ENCODE assay signal across 9 cellular contexts in the genomic region with DNA sequence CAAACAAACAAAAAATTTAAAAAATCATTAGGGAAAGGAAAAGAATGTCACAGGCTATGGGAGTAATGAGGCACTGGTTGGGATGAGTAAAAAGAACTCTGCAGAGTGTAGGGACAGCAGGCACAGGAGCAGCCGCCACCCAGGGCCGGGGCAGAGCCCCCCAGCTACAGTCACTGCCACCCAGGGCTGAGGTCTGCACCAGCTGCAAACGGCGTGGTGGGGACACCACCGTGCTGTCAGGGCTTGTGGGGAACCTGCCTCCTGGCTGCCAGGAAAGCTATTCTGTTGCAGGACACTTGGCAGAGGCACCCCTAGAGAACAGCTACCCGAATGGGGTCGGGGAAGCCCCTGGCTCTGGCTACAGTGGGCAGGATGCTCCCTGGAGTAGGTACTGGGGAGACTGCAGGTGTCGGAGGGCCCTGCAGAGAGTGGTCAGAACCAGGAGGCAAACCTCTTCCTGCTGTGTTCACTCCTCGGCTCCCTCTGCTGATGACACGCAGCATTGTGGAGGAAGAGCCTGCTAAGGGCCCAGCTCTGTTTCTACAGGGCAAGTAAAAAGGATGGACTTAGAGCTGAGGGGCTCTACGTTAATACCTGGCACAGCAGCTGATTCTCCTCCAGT. TPM values are rescaled to one million over a fixed set of nuclear protein-coding genes. Genes with fewer than 3 reads are reported as not detected.
DNase-seq lines count a peak whose midpoint lies in the region; ATAC-seq and TF ChIP-seq lines count a peak whose summit lies in the region.
"Had no signal": no experiment of that assay in that cellular context is flagged by ENCODE, and none has a peak within 500 bp of the region (broad histone marks: within the 10 kb centered on the region; RNA-seq: fewer than 3 reads in every experiment).

No MANE protein-coding gene starts in this region.

- no peaks in the 10 kb centered on the region for H3F3A ChIP-seq in neural cell (ENCODE audit: insufficient read depth, low read length, poor library complexity, severe bottlenecking)

- no peaks in the 10 kb centered on the region for H4K20me1 ChIP-seq in neural cell (ENCODE audit: insufficient read depth)

- H3K9me3 Mint-ChIP-seq in CD14-positive monocyte, result no peaks in the 10 kb centered on the region
- H3K9me3 Mint-ChIP-seq: naive B cell had no signal

- no peak overlapping the region for H3K4me2 ChIP-seq in neural cell (ENCODE audit: low read length)

- H3K9ac ChIP-seq in NT2/D1 (ENCODE audit: insufficient read length, low read depth), result no peak overlapping the region
- H3K9ac ChIP-seq in neural cell (ENCODE audit: low read length), result no peak overlapping the region

- ATAC-seq in GM19397 (IDR thresholded peaks at IDR 0.05; ENCODE audit: unreplicated experiment), result no peak

- TF ChIP-seq EP300 in neural cell (conservative IDR thresholded peaks at IDR 0.05; ENCODE audit: poor library complexity, severe bottlenecking), result no peak

- peaks cover 0 to 2% (median 0%) of the 10 kb centered on the region in 3 donors for H3K27me3 Mint-ChIP-seq in CD14-positive monocyte (ENCODE audit: low read depth in 3 of 3)
- H3K27me3 Mint-ChIP-seq: naive B cell had no signal

- DNase-seq in CD14-positive monocyte (ENCODE audit: low spot score) (no peak), GM06990 (ENCODE audit: extremely low read depth, insufficient read length) (no peak), NT2/D1 (ENCODE audit: low read depth, low spot score) (peak; percentile 63), dermis blood vessel endothelial cell (peak; percentile 70), NCI-H187 treated with DMSO at 0.1 percent for 48 hours (lab: John Stamatoyannopoulos, UW) (no peak)
- no peak for DNase-seq in central memory CD4-positive, alpha-beta T cell
- DNase-seq: naive B cell had no signal

- H3K4me3 Mint-ChIP-seq in CD14-positive monocyte, result no peak overlapping the region
- H3K4me3 Mint-ChIP-seq: naive B cell had no signal

- intact Hi-C loops in CD14-positive monocyte (cut with micrococcal nuclease), result no loop called here

- H3K9me3 ChIP-seq in NT2/D1 (ENCODE audit: insufficient read depth, low read length) (no peaks in the 10 kb centered on the region), neural cell (ENCODE audit: low read length) (no peaks in the 10 kb centered on the region)

- TF ChIP-seq RAD21 in neural cell (conservative IDR thresholded peaks at IDR 0.05), result peak; percentile 16

- H3K4me1 Mint-ChIP-seq in CD14-positive monocyte, result no peaks in the 10 kb centered on the region
- H3K4me1 Mint-ChIP-seq: naive B cell had no signal

- no peaks in the 10 kb centered on the region for H3K79me2 ChIP-seq in neural cell (replicated peaks; ENCODE audit: insufficient read depth, low read length)

- H3K27ac ChIP-seq in neural cell (ENCODE audit: low read length), result no peak overlapping the region

- no peaks in the 10 kb centered on the region for H3K27me3 ChIP-seq in GM06990 (replicated peaks; ENCODE audit: control insufficient read depth, insufficient read depth, low read length)
- no peaks in the 10 kb centered on the region for H3K27me3 ChIP-seq in NT2/D1 (ENCODE audit: insufficient read depth, insufficient read length)
- no peaks in the 10 kb centered on the region for H3K27me3 ChIP-seq in neural cell (ENCODE audit: insufficient read depth, low read depth, low read length)

- no peak overlapping the region for H2AFZ ChIP-seq in neural cell (ENCODE audit: low read depth, low read length)

- TF ChIP-seq CTCF in CD14-positive monocyte (IDR thresholded peaks at IDR 0.05) (peak; percentile 9), GM06990 (IDR thresholded peaks at IDR 0.05; ENCODE audit: insufficient read depth, low read length, poor library complexity, severe bottlenecking) (peak; percentile 49), neural cell (IDR thresholded peaks at IDR 0.05; ENCODE audit: poor library complexity, severe bottlenecking) (peak; percentile 31)

- H3K36me3 ChIP-seq in GM06990 (ENCODE audit: control insufficient read depth, insufficient read depth, low read length) (peaks cover 4% of the 10 kb centered on the region), NT2/D1 (ENCODE audit: insufficient read depth, insufficient read length, low read length) (peaks cover 22% of the 10 kb centered on the region), neural cell (ENCODE audit: insufficient read depth, low read length) (no peaks in the 10 kb centered on the region)

- H3K9me2 ChIP-seq in neural cell (ENCODE audit: insufficient read depth, low read length), result no peaks in the 10 kb centered on the region

- H3K36me3 Mint-ChIP-seq in CD14-positive monocyte, result peaks cover 2 to 5% of the 10 kb centered on the region in 2 donors
- H3K36me3 Mint-ChIP-seq: naive B cell had no signal

- H3K4me1 ChIP-seq in NT2/D1 (ENCODE audit: insufficient read depth, insufficient read length), result peaks cover 30% of the 10 kb centered on the region

- H3K4me3 ChIP-seq in GM06990 (replicated peaks; ENCODE audit: low read depth, low read length) (no peak overlapping the region), NT2/D1 (ENCODE audit: insufficient read length, low read depth) (no peak overlapping the region), neural cell (ENCODE audit: low read length) (no peak overlapping the region)

- peak overlapping the region in 1 of 7 donors; percentile 39 for H3K27ac Mint-ChIP-seq in CD14-positive monocyte
- H3K27ac Mint-ChIP-seq: naive B cell had no signal

TF ChIP-seq in neural cell, 6 proteins besides CTCF, POLR2A, EP300 and RAD21:
- TF ChIP-seq MXI1 (conservative IDR thresholded peaks at IDR 0.05; ENCODE audit: poor library complexity, severe bottlenecking), result no peak
- TF ChIP-seq SMC3 (conservative IDR thresholded peaks at IDR 0.05; ENCODE audit: poor library complexity), result peak; percentile 43

RNA-seq across cellular contexts. Expression of gene CAPN15, which starts 32.3 kb away (rescaled TPM):
- 1 to 10 TPM; 3.4 to 3.9 TPM for polyA plus RNA-seq in CD14-positive monocyte
- total RNA-seq in dermis blood vessel endothelial cell, result 50.5 and 83.4 TPM in 2 replicates
- 11.5 and 15.6 TPM in 2 replicates for polyA plus RNA-seq in neural cell
- 19.0 and 21.2 TPM in 2 replicates for polyA minus RNA-seq in neural cell

Comparison
In these comparisons a context has a peak if more than half of its experiments do, and no peak if none do; other contexts are left out.
1. DNase-seq: peak in NT2/D1 (single experiment) and dermis blood vessel endothelial cell (single experiment); none in CD14-positive monocyte (single experiment), GM06990 (single experiment), NCI-H187 treated with DMSO at 0.1 percent for 48 hours (single experiment) and central memory CD4-positive, alpha-beta T cell (single experiment).
2. Peak in every context shown above with its lines, with median percentiles within 50 percentile points of each other: CTCF ChIP-seq.